8 cellular contexts compared by ENCODE assay signal in the genomic region with DNA sequence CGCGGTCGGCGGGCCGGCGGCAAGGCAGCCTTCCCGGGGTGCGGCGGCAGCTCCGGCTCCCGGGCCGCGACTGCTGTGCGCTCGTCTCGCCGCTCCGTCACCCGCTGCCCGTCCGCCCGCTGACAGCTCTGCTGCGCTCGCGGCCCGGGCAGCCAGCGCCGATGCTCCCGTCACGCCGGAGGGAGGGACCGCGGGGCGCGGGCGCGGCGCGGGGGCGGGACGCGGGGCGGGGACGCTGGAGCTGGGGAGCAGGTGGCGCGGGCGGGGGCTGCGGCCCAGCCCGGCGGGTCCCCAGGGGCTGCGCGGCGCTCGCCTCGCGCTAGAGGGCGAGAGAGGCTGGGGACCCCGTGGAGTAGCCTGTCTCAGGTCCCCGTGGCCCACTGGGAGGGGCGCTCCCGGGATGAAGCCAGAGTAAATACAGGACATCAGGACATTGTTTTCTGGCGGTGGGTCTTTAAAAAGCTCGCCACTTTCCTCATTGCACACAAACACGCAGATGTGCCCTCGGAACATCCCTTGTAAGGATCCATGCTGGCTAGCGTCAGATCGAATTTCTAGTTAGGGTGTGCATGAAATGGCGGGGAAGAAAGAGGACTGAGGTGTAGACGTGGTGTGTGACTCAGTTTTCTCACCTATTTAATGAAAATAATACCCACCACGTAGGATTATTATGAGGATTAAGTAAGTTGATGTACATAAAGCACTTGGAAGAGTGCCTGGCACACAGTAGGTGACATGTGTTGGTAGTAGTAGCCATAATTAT. TPM values are rescaled to one million over a fixed set of nuclear protein-coding genes. Genes with fewer than 3 reads are reported as not detected.
A peak's percentile ranks its signal among the peaks of the same experiment; 100 is the strongest.
DNase-seq lines count a peak whose midpoint lies in the region; ATAC-seq, FAIRE-seq and TF ChIP-seq lines count a peak whose summit lies in the region.

Gene ELAPOR2, minus strand, starts transcription at position 130 of the 763 bp plus-strand sequence. CDS start 141 bp downstream, outside the sequence.

- peaks cover 18% of the 10 kb centered on the region for H3K27me3 Mint-ChIP-seq in activated CD4-positive, alpha-beta T cell treated with anti-CD3 and anti-CD28 coated beads, Interleukin-2, amount 10 ng/mL, durations not matched to agents 7 days and 5 days

- no peaks in the 10 kb centered on the region for H3K9me3 ChIP-seq in HepG2 (ENCODE audit: low read length)

- peak; percentile 94 for ATAC-seq in HG03159 (IDR thresholded peaks at IDR 0.05; ENCODE audit: unreplicated experiment)
- peak; percentile 99 for ATAC-seq in HepG2

- H3K9ac ChIP-seq in HepG2 (ENCODE audit: insufficient read depth, low read depth, low read length): 0 out of 2 replicates have a peak within 1 kb of the TSS, but pooled peaks have one; percentile 2

- POLR2A ChIA-PET in activated CD4-positive, alpha-beta T cell treated with anti-CD3 and anti-CD28 coated beads, Interleukin-2, amount 10 ng/mL, durations not matched to agents 7 days and 5 days (lab: Charles Lee): no interaction called here
- POLR2A ChIA-PET in HepG2 (lab: Yijun Ruan, JAX): interaction anchor here (0.9 to 1.0 kb wide), 2 partner anchors 20 to 93 kb away, joined by 3 to 4 read pairs; partner anchors contain the start of gene DMTF1

- peak within 1 kb of the TSS; percentile 56 for H3K27ac Mint-ChIP-seq in activated CD4-positive, alpha-beta T cell treated with anti-CD3 and anti-CD28 coated beads, Interleukin-2, amount 10 ng/mL, durations not matched to agents 7 days and 5 days

- H3K9me3 Mint-ChIP-seq in activated CD4-positive, alpha-beta T cell treated with anti-CD3 and anti-CD28 coated beads, Interleukin-2, amount 10 ng/mL, durations not matched to agents 7 days and 5 days: no peaks in the 10 kb centered on the region

- H3K4me3 ChIP-seq in AG10803 (ENCODE audit: low read length) (peak within 1 kb of the TSS; percentile 63), HepG2 (replicated peaks in 1 of 3; ENCODE audit: insufficient read depth in 1 of 3, low read depth in 2 of 3, low read length in 3 of 3) (peak within 1 kb of the TSS; percentile 53 to 76 (median 59); a peak in 5 of 6 replicates)

- no TSS peak for BruUV-seq in HepG2 (replicated peaks; lab: Mats Ljungman, UMichigan)

- intact Hi-C loops in HepG2 (cut with micrococcal nuclease; ENCODE audit: unreplicated experiment): loop anchor here (2.0 kb wide), 2 partner anchors 89 to 177 kb away; no protein-coding TSS in a partner anchor

- peak within 1 kb of the TSS; percentile 15 for H2AFZ ChIP-seq in HepG2 (ENCODE audit: low read length)

- no peak within 1 kb of the TSS for H3K27ac ChIP-seq in HepG2 (ENCODE audit: extremely low read length, insufficient read depth, low read length)

- TF ChIP-seq POLR2A in GM18951 (IDR thresholded peaks at IDR 0.05; ENCODE audit: extremely low read depth, insufficient read depth, insufficient read length) (peak; percentile 55), HepG2 (IDR thresholded peaks at IDR 0.05; ENCODE audit: insufficient read depth in 1 of 2, low read depth in 2 of 2, low read length in 2 of 2) (no peak)

- no peak for TF ChIP-seq RAD21 in HepG2 (CRISPR knock-in tag; IDR thresholded peaks at IDR 0.05)

- DNase-seq in AG10803 (ENCODE audit: low read depth) (peak; percentile 17), NCI-H345 treated with DMSO at 0.1 percent for 48 hours (lab: John Stamatoyannopoulos, UW; ENCODE audit: unreplicated experiment) (peak; percentile 84), dermis blood vessel endothelial cell (peak; percentile 81), HepG2 (ENCODE audit: low spot score) (peak; percentile 32)
- DNase-seq in activated CD4-positive, alpha-beta T cell treated with anti-CD3 and anti-CD28 coated beads, Interleukin-2, amount 10 ng/mL, durations not matched to agents 7 days and 5 days: peak; percentile 66
- peak; percentile 75 for DNase-seq in stimulated activated CD4-positive, alpha-beta T cell treated with anti-CD3 and anti-CD28 coated beads, Interleukin-4, amount 100 ng/mL, for 24 hours

- H3K4me1 Mint-ChIP-seq in activated CD4-positive, alpha-beta T cell treated with anti-CD3 and anti-CD28 coated beads, Interleukin-2, amount 10 ng/mL, durations not matched to agents 7 days and 5 days: peaks cover 16% of the 10 kb centered on the region

- H4K20me1 ChIP-seq in HepG2 (ENCODE audit: insufficient read depth, low read length): no peaks in the 10 kb centered on the region

- no peaks in the 10 kb centered on the region for H3K79me2 ChIP-seq in HepG2 (ENCODE audit: insufficient read depth, low read length)

- CTCF ChIA-PET in activated CD4-positive, alpha-beta T cell treated with anti-CD3 and anti-CD28 coated beads, Interleukin-2, amount 10 ng/mL, durations not matched to agents 7 days and 5 days (lab: Charles Lee): interaction anchor here (1.2 kb wide), 1 partner anchor 17 kb away, joined by 3 read pairs; no protein-coding TSS in a partner anchor
- CTCF ChIA-PET in HepG2 (lab: Yijun Ruan, JAX; ENCODE audit: low intra/inter-chr PET ratio, low total read pairs): interaction anchor here (1.2 kb wide), 2 partner anchors 120 to 177 kb away, joined by 3 to 4 read pairs; no protein-coding TSS in a partner anchor

- in situ Hi-C loops in GM18951 (cut with MboI; ENCODE audit: low sequenced_read_pairs, unreplicated experiment) (no loop called here), HepG2 (cut with HindIII; ENCODE audit: extremely low pct_ligation_motif_present, low pct_unique_long_range_greater_than_20kb) (no loop called here)

- no peak for TF ChIP-seq CTCF in AG10803 (conservative IDR thresholded peaks at IDR 0.05; ENCODE audit: low read length)
- TF ChIP-seq CTCF in HepG2 (CRISPR knock-in tag; IDR thresholded peaks at IDR 0.05): peak; percentile 66

- peak within 1 kb of the TSS; percentile 76 for H3K4me2 ChIP-seq in HepG2 (ENCODE audit: low read depth, low read length)

- TF ChIP-seq EP300 in HepG2 (IDR thresholded peaks at IDR 0.05; ENCODE audit: low read depth in 2 of 2, low read length in 2 of 2): no peak
- TF ChIP-seq EP300 in HepG2 (CRISPR knock-in tag; IDR thresholded peaks at IDR 0.05; ENCODE audit: borderline replicate concordance): no peak

- 4% methylated on average over 12 of the region's 70 CpGs for WGBS in HepG2 (ENCODE audit: low lambda C conversion rate)

- H3K4me3 Mint-ChIP-seq in activated CD4-positive, alpha-beta T cell treated with anti-CD3 and anti-CD28 coated beads, Interleukin-2, amount 10 ng/mL, durations not matched to agents 7 days and 5 days: peak within 1 kb of the TSS; percentile 73

- peaks cover 14% of the 10 kb centered on the region for H3K4me1 ChIP-seq in HepG2 (ENCODE audit: insufficient read depth, low read length)

- H3K36me3 ChIP-seq in HepG2 (replicated peaks in 1 of 2; ENCODE audit: control insufficient read depth in 1 of 2, insufficient read depth in 2 of 2, low read length in 2 of 2): no peaks in the 10 kb centered on the region

- H3K27me3 ChIP-seq in HepG2 (ENCODE audit: control insufficient read depth in 1 of 2, insufficient read depth in 2 of 2, low read length in 2 of 2): peaks cover 2 to 27% of the 10 kb centered on the region in 2 experiments; a peak in 3 of 5 replicates

- no peaks in the 10 kb centered on the region for H3K36me3 Mint-ChIP-seq in activated CD4-positive, alpha-beta T cell treated with anti-CD3 and anti-CD28 coated beads, Interleukin-2, amount 10 ng/mL, durations not matched to agents 7 days and 5 days (ENCODE audit: low read depth)

- FAIRE-seq in HepG2 (lab: Jason Lieb, UNC): no peak

TF ChIP-seq in HepG2, 621 proteins besides CTCF, POLR2A, EP300 and RAD21 (continues in another document):
- TF ChIP-seq GLI4 (CRISPR knock-in tag; IDR thresholded peaks at IDR 0.05; ENCODE audit: borderline replicate concordance): no peak
- no peak for TF ChIP-seq ZBTB2 (CRISPR knock-in tag; IDR thresholded peaks at IDR 0.05; ENCODE audit: low read depth)
- TF ChIP-seq ERF (CRISPR knock-in tag; IDR thresholded peaks at IDR 0.05): no peak
- TF ChIP-seq FOXJ3 (CRISPR knock-in tag; IDR thresholded peaks at IDR 0.05; ENCODE audit: borderline replicate concordance): no peak
- no peak for TF ChIP-seq PPARG (CRISPR knock-in tag; conservative IDR thresholded peaks at IDR 0.05)

RNA-seq across cellular contexts. Expression of gene ELAPOR2, which starts in this region (rescaled TPM):
- 1 to 10 TPM; 3.0 to 3.1 TPM for total RNA-seq in activated CD4-positive, alpha-beta T cell treated with anti-CD3 and anti-CD28 coated beads, Interleukin-2, amount 10 ng/mL, durations not matched to agents 7 days and 5 days
- total RNA-seq in dermis blood vessel endothelial cell (108 and 168 TPM in 2 replicates), HepG2 (2016; rRNA removed; fragmentation: Illumina TruSeq; extraction: Trizol) (8.4 and 10.3 TPM in 2 replicates)
- total RNA-seq in HepG2 (2016; cell fraction: cytosol; rRNA removed; fragmentation: Illumina TruSeq; extraction: Trizol; ENCODE audit: low read depth): 1.7 and 2.6 TPM in 2 replicates
- total RNA-seq in HepG2 (2016; cell fraction: insoluble cytoplasmic fraction; rRNA removed; fragmentation: Illumina TruSeq; extraction: Trizol): 7.0 and 9.7 TPM in 2 replicates
- total RNA-seq in HepG2 (2016; cell fraction: membrane; rRNA removed; fragmentation: Illumina TruSeq; extraction: Trizol): 3.8 and 6.1 TPM in 2 replicates
- 12.8 and 13.5 TPM in 2 replicates for total RNA-seq in HepG2 (2016; cell fraction: nucleus; rRNA removed; fragmentation: Illumina TruSeq; extraction: Trizol)
- polyA plus RNA-seq in HepG2 (2011; rRNA removed): 7.4 and 7.8 TPM in 2 replicates
- 2.3 and 4.2 TPM in 2 replicates for polyA plus RNA-seq in HepG2 (2011; cell fraction: cytosol; rRNA removed)
- 6.7 and 8.3 TPM in 2 replicates for polyA plus RNA-seq in HepG2 (2011; cell fraction: nucleus; rRNA removed)
- polyA plus RNA-seq in HepG2 (2012): 5.0 and 7.8 TPM in 2 replicates
- polyA plus RNA-seq in HepG2 (2016; cell fraction: cytosol; fragmentation: Illumina TruSeq; extraction: Trizol; ENCODE audit: low read depth): 0.37 and 0.42 TPM in 2 replicates
- 6.3 and 7.2 TPM in 2 replicates for polyA plus RNA-seq in HepG2 (2016; cell fraction: insoluble cytoplasmic fraction; fragmentation: Illumina TruSeq; extraction: Trizol; ENCODE audit: low read depth)
- polyA plus RNA-seq in HepG2 (2016; cell fraction: membrane; fragmentation: Illumina TruSeq; extraction: Trizol; ENCODE audit: low read depth): 1.6 and 1.8 TPM in 2 replicates
- 6.1 and 8.1 TPM in 2 replicates for polyA plus RNA-seq in HepG2 (2016; cell fraction: nucleus; fragmentation: Illumina TruSeq; extraction: Trizol; ENCODE audit: insufficient read depth, low read depth)
- 13.0 and 33.6 TPM in 2 replicates for polyA minus RNA-seq in HepG2 (2011; rRNA and poly(A)+ RNA removed; ENCODE audit: low replicate concordance)
- polyA minus RNA-seq in HepG2 (2011; cell fraction: cytosol; rRNA and poly(A)+ RNA removed): 5.8 and 6.5 TPM in 2 replicates
- polyA minus RNA-seq in HepG2 (2011; cell fraction: nucleus; rRNA and poly(A)+ RNA removed): 38.8 and 50.1 TPM in 2 replicates

Comparison
In these comparisons a context has a peak if more than half of its experiments do, and no peak if none do; other contexts are left out.
1. DNase-seq: peak in every context shown above with its lines; median percentile 84 in NCI-H345 treated with DMSO at 0.1 percent for 48 hours; 81 in dermis blood vessel endothelial cell; 75 in stimulated activated CD4-positive, alpha-beta T cell treated with anti-CD3 and anti-CD28 coated beads, Interleukin-4, amount 100 ng/mL, for 24 hours; 66 in activated CD4-positive, alpha-beta T cell treated with anti-CD3 and anti-CD28 coated beads, Interleukin-2, amount 10 ng/mL, durations not matched to agents 7 days and 5 days; 32 in HepG2; 17 in AG10803.